ENCODE assay signal across 8 cellular contexts in genomic region chr7:149753370-149754233, GRCh38. TPM values are rescaled to one million over a fixed set of nuclear protein-coding genes. Genes with fewer than 3 reads are reported as not detected.
A peak's percentile ranks its signal among the peaks of the same experiment; 100 is the strongest.
DNase-seq lines count a peak whose midpoint lies in the region; ATAC-seq, FAIRE-seq and TF ChIP-seq lines count a peak whose summit lies in the region.

No MANE protein-coding gene starts in this region.

- in situ Hi-C loops in KBM-7 (cut with MboI; ENCODE audit: low pct_unique_long_range_greater_than_20kb, low sequenced_read_pairs), result no loop called here

- H3K36me3 ChIP-seq in bronchial epithelial cell (ENCODE audit: control insufficient read depth, insufficient read depth, low read length) (no peaks in the 10 kb centered on the region), mucosa of descending colon (ENCODE audit: low read depth) (no peaks in the 10 kb centered on the region)

- no peaks in the 10 kb centered on the region for H3K27me3 Mint-ChIP-seq in activated CD8-positive, alpha-beta memory T cell treated with anti-CD3 and anti-CD28 coated beads, Interleukin-2, amount 10 ng/mL, durations not matched to agents 7 days and 5 days

- H3K9me3 ChIP-seq in mucosa of descending colon, result no peaks in the 10 kb centered on the region

- FAIRE-seq in bronchial epithelial cell (lab: Jason Lieb, UNC), result no peak

- DNase-seq in D341Med (ENCODE audit: low spot score) (peak; percentile 74), KBM-7 (peak; percentile 41), bronchial epithelial cell (ENCODE audit: low read depth) (peak; percentile 33), mucosa of descending colon (peak in 1 of 3 donors; percentile 25), occipital lobe (lab: John Stamatoyannopoulos, UW) (no peak)
- no peak for DNase-seq in activated CD8-positive, alpha-beta memory T cell treated with anti-CD3 and anti-CD28 coated beads, Interleukin-2, amount 10 ng/mL, durations not matched to agents 7 days and 5 days

- CTCF ChIA-PET in activated CD8-positive, alpha-beta memory T cell treated with anti-CD3 and anti-CD28 coated beads, Interleukin-2, amount 10 ng/mL, durations not matched to agents 7 days and 5 days (lab: Charles Lee), result interaction anchor here (0.6 to 0.8 kb wide), 2 partner anchors 10 to 110 kb away, joined by 3 to 4 read pairs; no protein-coding TSS in a partner anchor

- no peak overlapping the region for H3K27ac Mint-ChIP-seq in activated CD8-positive, alpha-beta memory T cell treated with anti-CD3 and anti-CD28 coated beads, Interleukin-2, amount 10 ng/mL, durations not matched to agents 7 days and 5 days

- H3K4me3 ChIP-seq in bronchial epithelial cell (ENCODE audit: low read depth, low read length) (no peak overlapping the region), mucosa of descending colon (no peak overlapping the region)

- no peaks in the 10 kb centered on the region for H3K4me1 ChIP-seq in mucosa of descending colon (ENCODE audit: low read depth)

- intact Hi-C loops in mucosa of descending colon (cut with DNase I, micrococcal nuclease), result no loop called here

- H3K9me3 Mint-ChIP-seq in activated CD8-positive, alpha-beta memory T cell treated with anti-CD3 and anti-CD28 coated beads, Interleukin-2, amount 10 ng/mL, durations not matched to agents 7 days and 5 days (ENCODE audit: low read depth), result no peaks in the 10 kb centered on the region

- H3K4me1 Mint-ChIP-seq in activated CD8-positive, alpha-beta memory T cell treated with anti-CD3 and anti-CD28 coated beads, Interleukin-2, amount 10 ng/mL, durations not matched to agents 7 days and 5 days, result no peaks in the 10 kb centered on the region

- TF ChIP-seq CTCF in bronchial epithelial cell (IDR thresholded peaks at IDR 0.05; ENCODE audit: insufficient read depth, low read length, severe bottlenecking) (peak; percentile 67), mucosa of descending colon (IDR thresholded peaks at IDR 0.05) (no peak)

- H3K36me3 Mint-ChIP-seq in activated CD8-positive, alpha-beta memory T cell treated with anti-CD3 and anti-CD28 coated beads, Interleukin-2, amount 10 ng/mL, durations not matched to agents 7 days and 5 days, result no peaks in the 10 kb centered on the region

- H3K4me3 Mint-ChIP-seq in activated CD8-positive, alpha-beta memory T cell treated with anti-CD3 and anti-CD28 coated beads, Interleukin-2, amount 10 ng/mL, durations not matched to agents 7 days and 5 days, result no peak overlapping the region

- peak; percentile 19 for ATAC-seq in mucosa of descending colon
- ATAC-seq in activated CD8-positive, alpha-beta memory T cell treated with anti-CD3 and anti-CD28 coated beads, Interleukin-2, amount 10 ng/mL, durations not matched to agents 7 days and 5 days, result no peak
- ATAC-seq in GM18867 (IDR thresholded peaks at IDR 0.05; ENCODE audit: unreplicated experiment), result no peak
- no peak for ATAC-seq in HG02763 (IDR thresholded peaks at IDR 0.05; ENCODE audit: unreplicated experiment)

- H3K27me3 ChIP-seq in bronchial epithelial cell (ENCODE audit: control insufficient read depth, insufficient read depth, low read length), result no peaks in the 10 kb centered on the region

RNA-seq across cellular contexts. Expression of gene ZNF467, which starts 19.8 kb away (rescaled TPM):
- total RNA-seq in bronchial epithelial cell (0.26 and 3.5 TPM in 2 replicates), mucosa of descending colon (10 to 100 TPM in 1 of 3 donors, 1 to 10 TPM in 2; 2.4 to 19.5 (median 5.1) TPM), occipital lobe (1.2 TPM)
- not detected for total RNA-seq in activated CD8-positive, alpha-beta memory T cell treated with anti-CD3 and anti-CD28 coated beads, Interleukin-2, amount 10 ng/mL, durations not matched to agents 7 days and 5 days

Comparison
In these comparisons a context has a peak if more than half of its experiments do, and no peak if none do; other contexts are left out.
1. DNase-seq: peak in D341Med (single experiment), KBM-7 (single experiment) and bronchial epithelial cell (single experiment); none in activated CD8-positive, alpha-beta memory T cell treated with anti-CD3 and anti-CD28 coated beads, Interleukin-2, amount 10 ng/mL, durations not matched to agents 7 days and 5 days (single experiment) and occipital lobe (single experiment).